In genomic region chr9:83649080-83649479, GRCh38 we compare ENCODE assay signal across 8 cellular contexts. TPM values are rescaled to one million over a fixed set of nuclear protein-coding genes. Genes with fewer than 3 reads are reported as not detected.
DNase-seq lines count a peak whose midpoint lies in the region; ATAC-seq and TF ChIP-seq lines count a peak whose summit lies in the region.

No MANE protein-coding gene starts in this region.

- peaks cover 0 to 18% (median 5%) of the 10 kb centered on the region in 4 donors for H3K36me3 ChIP-seq in right lobe of liver

- peak; percentile 72 to 88 (median 79) for TF ChIP-seq CTCF in right lobe of liver (IDR thresholded peaks at IDR 0.05)

- peak; percentile 11 for DNase-seq in Caki2 (ENCODE audit: low read depth)
- DNase-seq in NCI-H1930 (lab: John Stamatoyannopoulos, UW) = peak; percentile 4 to 9
- DNase-seq in activated CD4-positive, alpha-beta T cell treated with anti-CD3 and anti-CD28 coated beads for 4 hours = peak; percentile 65 to 81
- peak; percentile 23 for DNase-seq in cerebellum (ENCODE audit: low spot score)
- peak; percentile 74 to 81 (median 76) for DNase-seq in right lobe of liver
- DNase-seq in stimulated activated CD8-positive, alpha-beta memory T cell treated with anti-CD3 and anti-CD28 coated beads, Interleukin-12 subunit alpha, Interleukin-12 subunit beta, amount 100 ng/mL, for 4 hours (ENCODE audit: low read depth) = peak; percentile 49
- DNase-seq in DMS114 treated with DMSO at 0.1 percent for 48 hours (lab: John Stamatoyannopoulos, UW; ENCODE audit: unreplicated experiment) = no peak

- 18% methylated on average over 6 of the region's 8 CpGs for WGBS in right lobe of liver (ENCODE audit: insufficient coverage, low coverage, low lambda C conversion rate, missing lambda C conversion rate)

- H3K4me3 ChIP-seq in right lobe of liver = no peak overlapping the region

- no peaks in the 10 kb centered on the region for H3K9me3 ChIP-seq in right lobe of liver

- no peak for TF ChIP-seq POLR2A in right lobe of liver (IDR thresholded peaks at IDR 0.05)

- no peaks in the 10 kb centered on the region for H3K27me3 ChIP-seq in right lobe of liver

- no peaks in the 10 kb centered on the region for H3K4me1 ChIP-seq in right lobe of liver

- in situ Hi-C loops in Caki2 (cut with HindIII; ENCODE audit: low pct_unique_long_range_greater_than_20kb, low sequenced_read_pairs) = no loop called here

- intact Hi-C loops in right lobe of liver (cut with DNase I) = no loop called here

- ATAC-seq in GM21786 (IDR thresholded peaks at IDR 0.05; ENCODE audit: unreplicated experiment) (peak; percentile 63), right lobe of liver (peak; percentile 96 to 98 (median 96))

- H3K27ac ChIP-seq in right lobe of liver = no peak overlapping the region

RNA-seq across cellular contexts. Expression of gene IDNK, which starts 26.1 kb away (rescaled TPM):
- 2.2 and 10.1 TPM in 2 replicates for total RNA-seq in Caki2 (2014; rRNA removed; shearing (Covaris generic); ENCODE audit: low replicate concordance)
- total RNA-seq in cerebellum (3.3 TPM), right lobe of liver (10 to 100 TPM; 10.6 to 24.6 (median 17.8) TPM)

RNA-seq across cellular contexts. Expression of gene UBQLN1, which starts 58.7 kb away (rescaled TPM):
- 54.8 and 75.0 TPM in 2 replicates for total RNA-seq in Caki2 (2014; rRNA removed; shearing (Covaris generic); ENCODE audit: low replicate concordance)
- total RNA-seq in cerebellum = 140 TPM
- total RNA-seq in right lobe of liver = 10 to 100 TPM; 49.6 to 94.5 (median 66.0) TPM
